27 cellular contexts compared by ENCODE assay signal in genomic region chr2:118851650-118852049, GRCh38. TPM values are rescaled to one million over a fixed set of nuclear protein-coding genes. Genes with fewer than 3 reads are reported as not detected.
DNase-seq lines count a peak whose midpoint lies in the region; ATAC-seq and TF ChIP-seq lines count a peak whose summit lies in the region.
"Had no signal": no experiment of that assay in that cellular context is flagged by ENCODE, and none has a peak within 500 bp of the region (broad histone marks: within the 10 kb centered on the region; RNA-seq: fewer than 3 reads in every experiment).

No MANE protein-coding gene starts in this region.

- H3K27ac ChIP-seq in stomach = no peak overlapping the region
- H3K27ac ChIP-seq: cardiac muscle cell, GM23248, heart left ventricle, left ventricle myocardium inferior, neutrophil, Peyer's patch, SJSA1, transverse colon, WERI-Rb-1 had no signal

- TF ChIP-seq POLR2A in stomach (IDR thresholded peaks at IDR 0.05) = no peak

- 3 to 9% (median 7%) methylated on average over 15 to 17 of the region's 17 CpGs for WGBS in stomach, 5 donors

- no peak overlapping the region for H3K4me3 ChIP-seq in stomach
- H3K4me3 ChIP-seq: GM23248, heart left ventricle, left ventricle myocardium inferior, Peyer's patch, SJSA1, transverse colon had no signal

- H3K4me3 Mint-ChIP-seq in activated naive CD4-positive, alpha-beta T cell treated with anti-CD3 and anti-CD28 coated beads, Interleukin-2, amount 10 ng/mL, durations not matched to agents 7 days and 5 days = no peak overlapping the region
- H3K4me3 Mint-ChIP-seq in activated CD4-positive, alpha-beta memory T cell treated with anti-CD3 and anti-CD28 coated beads, Interleukin-2, amount 10 ng/mL, durations not matched to agents 7 days and 5 days = peak overlapping the region; percentile 30
- H3K4me3 Mint-ChIP-seq in naive B cell = peak overlapping the region in 1 of 8 donors; percentile 82
- H3K4me3 Mint-ChIP-seq: stimulated activated naive CD8-positive, alpha-beta T cell treated with anti-CD3 and anti-CD28 coated beads, Interleukin-15, amount 100 ng/mL, for 72 hours had no signal

- no peak for DNase-seq in activated naive CD4-positive, alpha-beta T cell treated with anti-CD3 and anti-CD28 coated beads, Interleukin-2, amount 10 ng/mL, durations not matched to agents 7 days and 5 days
- DNase-seq in activated naive CD4-positive, alpha-beta T cell treated with anti-CD3 and anti-CD28 coated beads, Interleukin-2, amount 50 U/mL, for 16 hours = no peak
- no peak for DNase-seq in activated CD4-positive, alpha-beta memory T cell treated with anti-CD3 and anti-CD28 coated beads, Interleukin-2, amount 10 ng/mL, durations not matched to agents 7 days and 5 days
- DNase-seq in naive B cell = no peak
- peak; percentile 3 for DNase-seq in stomach
- no peak for DNase-seq in hypothalamus (lab: John Stamatoyannopoulos, UW)
- no peak for DNase-seq in NCI-H524 (lab: John Stamatoyannopoulos, UW)
- DNase-seq: activated CD4-positive, alpha-beta T cell treated with anti-CD3 and anti-CD28 coated beads, Interleukin-2, amount 50 U/mL, for 4 hours; activated naive CD4-positive, alpha-beta T cell; C1 segment of cervical spinal cord; Calu3; GM23248; heart left ventricle; left ventricle myocardium inferior; NCI-H2081; NCI-H446; NK-92 treated with Interleukin-12 subunit alpha and Interleukin-12 subunit beta, amount 100 ng/mL, for 24 hours; stimulated activated CD4-positive, alpha-beta T cell treated with anti-CD3 and anti-CD28 coated beads, Interleukin-12 subunit alpha, Interleukin-12 subunit beta, amount 100 ng/mL, for 4 hours; stimulated activated naive CD8-positive, alpha-beta T cell treated with anti-CD3 and anti-CD28 coated beads, Interleukin-15, amount 100 ng/mL, for 72 hours; transverse colon; WERI-Rb-1 had no signal

- H3K27ac Mint-ChIP-seq in activated naive CD4-positive, alpha-beta T cell treated with anti-CD3 and anti-CD28 coated beads, Interleukin-2, amount 10 ng/mL, durations not matched to agents 7 days and 5 days = peak overlapping the region; percentile 60
- no peak overlapping the region for H3K27ac Mint-ChIP-seq in activated CD4-positive, alpha-beta memory T cell treated with anti-CD3 and anti-CD28 coated beads, Interleukin-2, amount 10 ng/mL, durations not matched to agents 7 days and 5 days
- H3K27ac Mint-ChIP-seq in naive B cell = peak overlapping the region in 4 of 6 donors; percentile 30 to 97 (median 76)
- H3K27ac Mint-ChIP-seq: stimulated activated naive CD8-positive, alpha-beta T cell treated with anti-CD3 and anti-CD28 coated beads, Interleukin-15, amount 100 ng/mL, for 72 hours had no signal

- no peak for ATAC-seq in naive B cell (ENCODE audit: low read depth in 2 of 2)
- ATAC-seq in GM18511 (IDR thresholded peaks at IDR 0.05; ENCODE audit: unreplicated experiment) = no peak
- ATAC-seq: heart left ventricle; stimulated activated naive CD8-positive, alpha-beta T cell treated with anti-CD3 and anti-CD28 coated beads, Interleukin-15, amount 100 ng/mL, for 72 hours had no signal

- no peaks in the 10 kb centered on the region for H3K9me3 ChIP-seq in stomach
- H3K9me3 ChIP-seq: heart left ventricle, left ventricle myocardium inferior, neutrophil, Peyer's patch, SJSA1, transverse colon had no signal

- H3K36me3 ChIP-seq in stomach = no peaks in the 10 kb centered on the region
- H3K36me3 ChIP-seq: cardiac muscle cell, heart left ventricle, left ventricle myocardium inferior, neutrophil, Peyer's patch, SJSA1, transverse colon, WERI-Rb-1 had no signal

- intact Hi-C loops in stomach (cut with DNase I; ENCODE audit: low total_unique reads) = no loop called here

- POLR2A ChIA-PET in activated CD4-positive, alpha-beta memory T cell treated with anti-CD3 and anti-CD28 coated beads, Interleukin-2, amount 10 ng/mL, durations not matched to agents 7 days and 5 days (lab: Charles Lee) = no interaction called here

- peaks cover 100% of the 10 kb centered on the region for H3K27me3 Mint-ChIP-seq in activated naive CD4-positive, alpha-beta T cell treated with anti-CD3 and anti-CD28 coated beads, Interleukin-2, amount 10 ng/mL, durations not matched to agents 7 days and 5 days
- H3K27me3 Mint-ChIP-seq in activated CD4-positive, alpha-beta memory T cell treated with anti-CD3 and anti-CD28 coated beads, Interleukin-2, amount 10 ng/mL, durations not matched to agents 7 days and 5 days = peaks cover 83% of the 10 kb centered on the region
- H3K27me3 Mint-ChIP-seq in naive B cell = peaks cover 65 to 88% (median 65%) of the 10 kb centered on the region in 3 donors

- peaks cover 76 to 100% (median 97%) of the 10 kb centered on the region in 3 donors for H3K27me3 ChIP-seq in stomach
- H3K27me3 ChIP-seq: SJSA1 had no signal

- H3K36me3 Mint-ChIP-seq in activated naive CD4-positive, alpha-beta T cell treated with anti-CD3 and anti-CD28 coated beads, Interleukin-2, amount 10 ng/mL, durations not matched to agents 7 days and 5 days = peaks cover 3% of the 10 kb centered on the region
- H3K36me3 Mint-ChIP-seq in activated CD4-positive, alpha-beta memory T cell treated with anti-CD3 and anti-CD28 coated beads, Interleukin-2, amount 10 ng/mL, durations not matched to agents 7 days and 5 days (ENCODE audit: low read depth) = peaks cover 10% of the 10 kb centered on the region
- peaks cover 0 to 19% of the 10 kb centered on the region in 2 donors for H3K36me3 Mint-ChIP-seq in naive B cell

- H3K9me3 Mint-ChIP-seq in activated naive CD4-positive, alpha-beta T cell treated with anti-CD3 and anti-CD28 coated beads, Interleukin-2, amount 10 ng/mL, durations not matched to agents 7 days and 5 days = peaks cover 2% of the 10 kb centered on the region
- no peaks in the 10 kb centered on the region for H3K9me3 Mint-ChIP-seq in activated CD4-positive, alpha-beta memory T cell treated with anti-CD3 and anti-CD28 coated beads, Interleukin-2, amount 10 ng/mL, durations not matched to agents 7 days and 5 days
- peaks cover 2 to 34% (median 10%) of the 10 kb centered on the region in 7 donors for H3K9me3 Mint-ChIP-seq in naive B cell
- H3K9me3 Mint-ChIP-seq: stimulated activated naive CD8-positive, alpha-beta T cell treated with anti-CD3 and anti-CD28 coated beads, Interleukin-15, amount 100 ng/mL, for 72 hours had no signal

- no peak for TF ChIP-seq CTCF in stomach (IDR thresholded peaks at IDR 0.05)

- TF ChIP-seq EP300 in stomach (IDR thresholded peaks at IDR 0.05) = no peak

- H3K4me1 ChIP-seq in stomach = peaks cover 23 to 78% (median 47%) of the 10 kb centered on the region in 4 donors
- H3K4me1 ChIP-seq: SJSA1 had no signal

- CTCF ChIA-PET in activated naive CD4-positive, alpha-beta T cell treated with anti-CD3 and anti-CD28 coated beads, Interleukin-2, amount 10 ng/mL, durations not matched to agents 7 days and 5 days (lab: Charles Lee) = no interaction called here
- CTCF ChIA-PET in activated CD4-positive, alpha-beta memory T cell treated with anti-CD3 and anti-CD28 coated beads, Interleukin-2, amount 10 ng/mL, durations not matched to agents 7 days and 5 days (lab: Charles Lee) = no interaction called here

- peaks cover 16% of the 10 kb centered on the region for H3K4me1 Mint-ChIP-seq in activated naive CD4-positive, alpha-beta T cell treated with anti-CD3 and anti-CD28 coated beads, Interleukin-2, amount 10 ng/mL, durations not matched to agents 7 days and 5 days
- H3K4me1 Mint-ChIP-seq in activated CD4-positive, alpha-beta memory T cell treated with anti-CD3 and anti-CD28 coated beads, Interleukin-2, amount 10 ng/mL, durations not matched to agents 7 days and 5 days = peaks cover 14% of the 10 kb centered on the region
- H3K4me1 Mint-ChIP-seq in naive B cell = peaks cover 15 to 27% (median 23%) of the 10 kb centered on the region in 3 donors

RNA-seq across cellular contexts. Expression of gene EN1, which starts 4.2 kb away (rescaled TPM):
- not detected for total RNA-seq in activated CD4-positive, alpha-beta memory T cell treated with anti-CD3 and anti-CD28 coated beads, Interleukin-2, amount 10 ng/mL, durations not matched to agents 7 days and 5 days
- polyA plus RNA-seq in naive B cell (ENCODE audit: low read depth in 6 of 6) (not detected), stomach (not detected)
- total RNA-seq in stomach = not detected
- total RNA-seq: cardiac muscle cell; left ventricle myocardium inferior; Peyer's patch; T-helper 2 cell treated with Interferon-gamma antibody and Interleukin-4, amounts not matched to agents 100 ng/mL and 5 ng/mL, for 36 hours; transverse colon had no signal
- polyA plus RNA-seq: cardiac muscle cell, heart left ventricle had no signal
